In genomic region chr5:6686916-6687409, GRCh38 we compare ENCODE assay signal across 9 cellular contexts. TPM values are rescaled to one million over a fixed set of nuclear protein-coding genes. Genes with fewer than 3 reads are reported as not detected.
DNase-seq lines count a peak whose midpoint lies in the region; ATAC-seq and TF ChIP-seq lines count a peak whose summit lies in the region.
"Had no signal": no experiment of that assay in that cellular context is flagged by ENCODE, and none has a peak within 500 bp of the region (broad histone marks: within the 10 kb centered on the region; RNA-seq: fewer than 3 reads in every experiment).

No MANE protein-coding gene starts in this region.

- H3K27ac ChIP-seq in right cardiac atrium (ENCODE audit: low read length) (no peak overlapping the region), psoas muscle (no peak overlapping the region)

- H3K27me3 Mint-ChIP-seq in activated CD8-positive, alpha-beta T cell treated with anti-CD3 and anti-CD28 coated beads, Interleukin-2, amount 10 ng/mL, durations not matched to agents 7 days and 5 days (ENCODE audit: low read depth): peaks cover 33% of the 10 kb centered on the region

- no peaks in the 10 kb centered on the region for H3K36me3 ChIP-seq in H7 (replicated peaks; ENCODE audit: control insufficient read depth, insufficient read depth, low read length)
- H3K36me3 ChIP-seq in psoas muscle (ENCODE audit: insufficient read depth in 1 of 2, low read depth in 1 of 2): no peaks in the 10 kb centered on the region
- no peaks in the 10 kb centered on the region for H3K36me3 ChIP-seq in BE2C

- H3K4me1 ChIP-seq in right cardiac atrium (ENCODE audit: control insufficient read depth, insufficient read depth, low read length) (no peaks in the 10 kb centered on the region), psoas muscle (no peaks in the 10 kb centered on the region), BE2C (no peaks in the 10 kb centered on the region)

- peak; percentile 73 for DNase-seq in H7
- DNase-seq in activated CD8-positive, alpha-beta T cell treated with anti-CD3 and anti-CD28 coated beads, Interleukin-2, amount 10 ng/mL, durations not matched to agents 7 days and 5 days: peak; percentile 37
- DNase-seq in right cardiac atrium: no peak
- no peak for DNase-seq in psoas muscle
- DNase-seq in NCI-H2171 treated with DMSO at 0.1 percent for 48 hours (lab: John Stamatoyannopoulos, UW): no peak
- DNase-seq in BE2C: no peak
- no peak for DNase-seq in activated CD4-positive, CD25-positive, alpha-beta regulatory T cell (lab: John Stamatoyannopoulos, UW)

- CTCF ChIA-PET in activated CD8-positive, alpha-beta T cell treated with anti-CD3 and anti-CD28 coated beads, Interleukin-2, amount 10 ng/mL, durations not matched to agents 7 days and 5 days (lab: Charles Lee): interaction anchor here (1.1 kb wide), 1 partner anchor 54 kb away, joined by 3 read pairs; the partner anchor contains the start of gene NSUN2

- H3K9me3 ChIP-seq in right cardiac atrium (ENCODE audit: control insufficient read depth, low read length) (peaks cover 2% of the 10 kb centered on the region), psoas muscle (no peaks in the 10 kb centered on the region), BE2C (no peaks in the 10 kb centered on the region)

- H3K27ac Mint-ChIP-seq in activated CD8-positive, alpha-beta T cell treated with anti-CD3 and anti-CD28 coated beads, Interleukin-2, amount 10 ng/mL, durations not matched to agents 7 days and 5 days: no peak overlapping the region

- intact Hi-C loops in right cardiac atrium (cut with DNase I): no loop called here
- intact Hi-C loops in psoas muscle (cut with DNase I): no loop called here

- TF ChIP-seq CTCF in psoas muscle (IDR thresholded peaks at IDR 0.05) (no peak), BE2C (IDR thresholded peaks at IDR 0.05; ENCODE audit: low read depth, low read length) (no peak)

- POLR2A ChIA-PET in activated CD8-positive, alpha-beta T cell treated with anti-CD3 and anti-CD28 coated beads, Interleukin-2, amount 10 ng/mL, durations not matched to agents 7 days and 5 days (lab: Charles Lee): interaction anchor here (0.6 kb wide), 1 partner anchor 56 kb away, joined by 3 read pairs; no protein-coding TSS in a partner anchor

- H3K4me1 Mint-ChIP-seq in activated CD8-positive, alpha-beta T cell treated with anti-CD3 and anti-CD28 coated beads, Interleukin-2, amount 10 ng/mL, durations not matched to agents 7 days and 5 days (ENCODE audit: low read depth): no peaks in the 10 kb centered on the region

- H3K9me3 Mint-ChIP-seq in activated CD8-positive, alpha-beta T cell treated with anti-CD3 and anti-CD28 coated beads, Interleukin-2, amount 10 ng/mL, durations not matched to agents 7 days and 5 days (ENCODE audit: insufficient read depth): no peaks in the 10 kb centered on the region

- H3K27me3 ChIP-seq in H7 (ENCODE audit: control insufficient read depth, insufficient read depth, low read length) (peaks cover 4% of the 10 kb centered on the region), right cardiac atrium (ENCODE audit: control insufficient read depth, insufficient read depth) (no peaks in the 10 kb centered on the region), psoas muscle (ENCODE audit: insufficient read depth in 3 of 3, low read length in 2 of 3) (no peaks in the 10 kb centered on the region), BE2C (no peaks in the 10 kb centered on the region; the same call in 1 of the 2 replicates)

- WGBS in right cardiac atrium: 1% methylated on average over 22 of the region's 22 CpGs
- 0 to 2% (median 2%) methylated on average over 22 of the region's 22 CpGs for WGBS in psoas muscle, 3 donors

- ATAC-seq in activated CD8-positive, alpha-beta T cell treated with anti-CD3 and anti-CD28 coated beads, Interleukin-2, amount 10 ng/mL, durations not matched to agents 7 days and 5 days: peak; percentile 63
- peak; percentile 72 to 79 for ATAC-seq in right cardiac atrium
- ATAC-seq in psoas muscle: peak in 2 of 4 donors; percentile 58 to 66
- no peak for ATAC-seq in HG03159 (IDR thresholded peaks at IDR 0.05; ENCODE audit: unreplicated experiment)
- ATAC-seq: Panc1 had no signal

- no peaks in the 10 kb centered on the region for H3K36me3 Mint-ChIP-seq in activated CD8-positive, alpha-beta T cell treated with anti-CD3 and anti-CD28 coated beads, Interleukin-2, amount 10 ng/mL, durations not matched to agents 7 days and 5 days (ENCODE audit: low read depth)

- H3K4me3 ChIP-seq in H7 (ENCODE audit: insufficient read depth, low read depth, low read length): 0 out of 2 replicates have a peak overlapping the region, but pooled peaks have one; percentile 3
- H3K4me3 ChIP-seq in right cardiac atrium (ENCODE audit: low read length): peak overlapping the region; percentile 62
- peak overlapping the region; percentile 56 for H3K4me3 ChIP-seq in psoas muscle
- no peak overlapping the region for H3K4me3 ChIP-seq in BE2C (ENCODE audit: low read depth, low read length)

- H3K4me3 Mint-ChIP-seq in activated CD8-positive, alpha-beta T cell treated with anti-CD3 and anti-CD28 coated beads, Interleukin-2, amount 10 ng/mL, durations not matched to agents 7 days and 5 days: no peak overlapping the region

RNA-seq across cellular contexts. Expression of gene TENT4A, which starts 26.3 kb away (rescaled TPM):
- total RNA-seq in H7 (2014; rRNA removed; shearing (Covaris generic)): 10.2 and 12.7 TPM in 2 replicates
- total RNA-seq in activated CD8-positive, alpha-beta T cell treated with anti-CD3 and anti-CD28 coated beads, Interleukin-2, amount 10 ng/mL, durations not matched to agents 7 days and 5 days: 10 to 100 TPM; 43.1 to 45.5 TPM
- total RNA-seq in right cardiac atrium: 10 to 100 TPM; 11.2 to 14.5 (median 12.3) TPM
- 4.7 TPM for polyA plus RNA-seq in right cardiac atrium
- total RNA-seq in psoas muscle: 10 to 100 TPM in 3 of 4 donors, 1 to 10 TPM in 1; 8.7 to 19.2 (median 15.2) TPM
- 10 to 100 TPM in 1 of 3 donors, 1 to 10 TPM in 2; 5.0 to 12.7 (median 8.0) TPM for polyA plus RNA-seq in psoas muscle
- 39.4 TPM for polyA plus RNA-seq in BE2C (2012; ENCODE audit: insufficient read depth, insufficient read length, low read depth)

RNA-seq across cellular contexts. Expression of gene SRD5A1, which starts 53.7 kb away (rescaled TPM):
- 17.1 and 27.7 TPM in 2 replicates for total RNA-seq in H7 (2014; rRNA removed; shearing (Covaris generic))
- total RNA-seq in activated CD8-positive, alpha-beta T cell treated with anti-CD3 and anti-CD28 coated beads, Interleukin-2, amount 10 ng/mL, durations not matched to agents 7 days and 5 days: 10 to 100 TPM; 15.9 to 20.4 TPM
- total RNA-seq in right cardiac atrium: 1 to 10 TPM; 2.8 to 3.0 (median 2.9) TPM
- polyA plus RNA-seq in right cardiac atrium: 1.4 TPM
- 1 to 10 TPM; 1.1 to 2.4 (median 1.5) TPM for total RNA-seq in psoas muscle
- polyA plus RNA-seq in psoas muscle: 1 to 10 TPM; 1.4 to 2.4 (median 2.1) TPM
- 10.0 TPM for polyA plus RNA-seq in BE2C (2012; ENCODE audit: insufficient read depth, insufficient read length, low read depth)

RNA-seq across cellular contexts. Expression of gene NSUN2, which starts 54.1 kb away (rescaled TPM):
- 71.1 and 73.1 TPM in 2 replicates for total RNA-seq in H7 (2014; rRNA removed; shearing (Covaris generic))
- 10 to 100 TPM; 83.0 to 84.7 TPM for total RNA-seq in activated CD8-positive, alpha-beta T cell treated with anti-CD3 and anti-CD28 coated beads, Interleukin-2, amount 10 ng/mL, durations not matched to agents 7 days and 5 days
- total RNA-seq in right cardiac atrium (10 to 100 TPM; 26.2 to 31.2 (median 27.2) TPM), psoas muscle (10 to 100 TPM; 30.6 to 53.9 (median 50.6) TPM)
- polyA plus RNA-seq in right cardiac atrium (23.7 TPM), psoas muscle (10 to 100 TPM; 36.4 to 80.9 (median 56.2) TPM)
- polyA plus RNA-seq in BE2C (2012; ENCODE audit: insufficient read depth, insufficient read length, low read depth): 121 TPM

Comparison
In these comparisons a context has a peak if more than half of its experiments do, and no peak if none do; other contexts are left out.
1. DNase-seq: peak in H7 (single experiment) and activated CD8-positive, alpha-beta T cell treated with anti-CD3 and anti-CD28 coated beads, Interleukin-2, amount 10 ng/mL, durations not matched to agents 7 days and 5 days (single experiment); none in right cardiac atrium (0 of 3), psoas muscle (0 of 2), NCI-H2171 treated with DMSO at 0.1 percent for 48 hours (single experiment), BE2C (single experiment) and activated CD4-positive, CD25-positive, alpha-beta regulatory T cell (0 of 4).